Comparison of ENCODE assay signal across 36 cellular contexts in the genomic region with DNA sequence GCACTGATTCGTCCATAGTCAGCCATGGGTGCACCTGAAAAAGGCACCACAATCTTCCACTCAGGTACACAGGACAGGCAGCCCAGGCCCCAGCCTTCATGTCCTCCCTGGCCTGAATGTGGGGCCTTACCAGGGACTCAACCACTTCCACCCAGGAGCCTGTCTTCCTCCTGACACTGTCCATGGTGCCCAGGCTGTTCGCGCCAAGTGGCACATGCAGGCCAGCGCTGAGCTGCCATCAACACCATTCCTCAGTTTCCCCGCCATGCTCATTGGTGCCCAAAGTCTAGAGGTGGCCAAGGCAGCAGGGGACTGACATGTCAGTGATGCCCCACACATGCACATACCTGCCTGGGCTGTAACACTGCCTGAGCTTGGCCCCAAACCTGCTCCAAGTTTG.
"Had no signal": no experiment of that assay in that cellular context is flagged by ENCODE, and none has a peak within 500 bp of the region (broad histone marks: within the 10 kb centered on the region; RNA-seq: fewer than 3 reads in every experiment).

No MANE protein-coding gene starts in this region.

- H3K9me3 ChIP-seq: adrenal gland, ascending aorta had no signal

- H3K4me3 Mint-ChIP-seq: activated B cell treated with CpG ODN at 0.5 μM for 24 hours; activated CD4-positive, alpha-beta memory T cell treated with anti-CD3 and anti-CD28 coated beads for 36 hours; activated CD4-positive, alpha-beta T cell treated with anti-CD3 and anti-CD28 coated beads, Interleukin-2, amount 10 ng/mL, durations not matched to agents 24 days and 14 days; activated CD8-positive, alpha-beta T cell treated with anti-CD3 and anti-CD28 coated beads for 36 hours; activated naive CD4-positive, alpha-beta T cell treated with anti-CD3 and anti-CD28 coated beads for 36 hours; activated naive CD8-positive, alpha-beta T cell treated with anti-CD3 and anti-CD28 coated beads for 36 hours; activated T-cell treated with anti-CD3 and anti-CD28 coated beads, Interleukin-2, amount 50 U/mL, for 4 hours; activated T-cell treated with anti-CD3 and anti-CD28 coated beads, Interleukin-2, amount 50 U/mL, for 72 hours; activated T-helper 1 cell treated with anti-CD3 and anti-CD28 coated beads, Interleukin-12 subunit alpha, Interleukin-12 subunit beta, Interleukin-2, Interleukin-4 antibody, amounts not matched to agents 30 ng/mL and 10 ng/mL and 1 ng/mL, durations not matched to agents 14 hours and 24 hours and 36 hours; activated T-helper 17 cell treated with anti-CD3 and anti-CD28 coated beads, Interleukin-2, amount 50 U/mL, for 72 hours; brain; central memory CD8-positive, alpha-beta T cell; T-helper 1 cell treated with Interleukin-12 subunit alpha and Interleukin-12 subunit beta and Interleukin-4 antibody, amounts not matched to agents 30 μg/mL and 1 μg/mL, for 36 hours; T-helper 2 cell treated with Interferon-gamma antibody and Interleukin-4, amounts not matched to agents 5 μg/mL and 100 μg/mL, for 36 hours had no signal

- H3K9me3 Mint-ChIP-seq: activated B cell treated with CpG ODN at 0.5 μM for 24 hours; activated CD4-positive, alpha-beta T cell treated with anti-CD3 and anti-CD28 coated beads, Interleukin-2, amount 10 ng/mL, durations not matched to agents 24 days and 14 days; activated CD8-positive, alpha-beta T cell treated with anti-CD3 and anti-CD28 coated beads for 36 hours; activated naive CD4-positive, alpha-beta T cell treated with anti-CD3 and anti-CD28 coated beads for 36 hours; activated naive CD4-positive, alpha-beta T cell treated with anti-CD3 and anti-CD28 coated beads, Interleukin-2, amount 50 U/mL, for 72 hours; activated naive CD8-positive, alpha-beta T cell treated with anti-CD3 and anti-CD28 coated beads for 36 hours; activated T-cell treated with anti-CD3 and anti-CD28 coated beads, Interleukin-2, amount 50 U/mL, for 4 hours; activated T-helper 17 cell treated with anti-CD3 and anti-CD28 coated beads, Interleukin-2, amount 50 U/mL, for 72 hours; central memory CD8-positive, alpha-beta T cell had no signal

- H3K4me1 Mint-ChIP-seq: activated B cell treated with CpG ODN at 0.5 μM for 24 hours; activated CD4-positive, alpha-beta T cell treated with anti-CD3 and anti-CD28 coated beads, Interleukin-2, amount 10 ng/mL, durations not matched to agents 24 days and 14 days; activated naive CD8-positive, alpha-beta T cell treated with anti-CD3 and anti-CD28 coated beads for 36 hours; activated T-helper 17 cell treated with anti-CD3 and anti-CD28 coated beads, Interleukin-2, amount 50 U/mL, for 72 hours; brain; central memory CD8-positive, alpha-beta T cell had no signal

- H3K27me3 ChIP-seq: adrenal gland, ascending aorta, cardiac muscle cell had no signal

- H3K4me3 ChIP-seq: adrenal gland, ascending aorta, cardiac muscle cell had no signal

- H3K27me3 Mint-ChIP-seq: activated B cell treated with CpG ODN at 0.5 μM for 24 hours; activated CD4-positive, alpha-beta memory T cell treated with anti-CD3 and anti-CD28 coated beads for 36 hours; activated CD4-positive, alpha-beta T cell treated with anti-CD3 and anti-CD28 coated beads, Interleukin-2, amount 10 ng/mL, durations not matched to agents 24 days and 14 days; activated CD8-positive, alpha-beta T cell treated with anti-CD3 and anti-CD28 coated beads for 36 hours; activated naive CD8-positive, alpha-beta T cell treated with anti-CD3 and anti-CD28 coated beads for 36 hours; activated T-helper 17 cell treated with anti-CD3 and anti-CD28 coated beads, Interleukin-2, amount 50 U/mL, for 72 hours; brain; central memory CD8-positive, alpha-beta T cell had no signal

- H3K36me3 ChIP-seq: adrenal gland, ascending aorta, cardiac muscle cell had no signal

- H3K36me3 Mint-ChIP-seq: activated CD4-positive, alpha-beta memory T cell treated with anti-CD3 and anti-CD28 coated beads for 36 hours; activated naive CD4-positive, alpha-beta T cell treated with anti-CD3 and anti-CD28 coated beads, Interleukin-2, amount 50 U/mL, for 72 hours; activated naive CD8-positive, alpha-beta T cell treated with anti-CD3 and anti-CD28 coated beads for 36 hours; brain had no signal

- H3K27ac ChIP-seq: adrenal gland, ascending aorta, cardiac muscle cell, VCaP had no signal

- ATAC-seq: activated CD8-positive, alpha-beta T cell treated with anti-CD3 and anti-CD28 coated beads for 36 hours; activated naive CD4-positive, alpha-beta T cell treated with anti-CD3 and anti-CD28 coated beads, Interleukin-2, amount 50 U/mL, for 72 hours; activated T-cell treated with anti-CD3 and anti-CD28 coated beads, Interleukin-2, amount 50 U/mL, for 4 hours; activated T-cell treated with anti-CD3 and anti-CD28 coated beads, Interleukin-2, amount 50 U/mL, for 72 hours; activated T-helper 17 cell treated with anti-CD3 and anti-CD28 coated beads, Interleukin-2, amount 50 U/mL, for 72 hours had no signal

- H3K4me1 ChIP-seq: adrenal gland, ascending aorta had no signal

- DNase-seq: activated B cell treated with CpG ODN at 0.5 μM for 24 hours; activated CD4-positive, alpha-beta memory T cell treated with anti-CD3 and anti-CD28 coated beads for 36 hours; activated CD4-positive, alpha-beta T cell treated with anti-CD3 and anti-CD28 coated beads for 4 hours; activated CD4-positive, alpha-beta T cell treated with anti-CD3 and anti-CD28 coated beads, Interleukin-2, amount 10 ng/mL, durations not matched to agents 24 days and 14 days; activated CD4-positive, alpha-beta T cell treated with anti-CD3 and anti-CD28 coated beads, Interleukin-2, amount 50 U/mL, for 1 hour; activated CD4-positive, alpha-beta T cell treated with anti-CD3 and anti-CD28 coated beads, Interleukin-2, amount 50 U/mL, for 4 hours; activated CD4-positive, CD25-positive, alpha-beta regulatory T cell treated with anti-CD3 and anti-CD28 coated beads, Interleukin-2, amount 50 U/mL, for 72 hours; activated CD8-positive, alpha-beta memory T cell treated with anti-CD3 and anti-CD28 coated beads, Interleukin-2, amount 50 U/mL, for 4 hours; activated CD8-positive, alpha-beta T cell treated with anti-CD3 and anti-CD28 coated beads for 36 hours; activated effector memory CD4-positive, alpha-beta T cell treated with anti-CD3 and anti-CD28 coated beads, Interleukin-2, amount 50 U/mL, for 16 hours; activated gamma-delta T cell treated with Interleukin-2 at 50 U/mL for 16 hours; activated naive CD4-positive, alpha-beta T cell; activated naive CD4-positive, alpha-beta T cell treated with anti-CD3 and anti-CD28 coated beads for 36 hours; activated naive CD4-positive, alpha-beta T cell treated with anti-CD3 and anti-CD28 coated beads, Interleukin-2, amount 50 U/mL, for 16 hours; activated naive CD8-positive, alpha-beta T cell treated with anti-CD3 and anti-CD28 coated beads for 36 hours; activated T-cell treated with anti-CD3 and anti-CD28 coated beads for 4 hours; activated T-cell treated with anti-CD3 and anti-CD28 coated beads, Interleukin-2, amount 50 U/mL, for 1 hour; activated T-cell treated with anti-CD3 and anti-CD28 coated beads, Interleukin-2, amount 50 U/mL, for 4 hours; activated T-cell treated with anti-CD3 and anti-CD28 coated beads, Interleukin-2, amount 50 U/mL, for 72 hours; adrenal gland; amniotic stem cell; caudate nucleus; cerebellar nuclear complex; T-helper 1 cell; T-helper 2 cell; T-helper 9 cell had no signal

- H3K27ac Mint-ChIP-seq: activated B cell treated with CpG ODN at 0.5 μM for 24 hours; activated CD4-positive, alpha-beta memory T cell treated with anti-CD3 and anti-CD28 coated beads for 36 hours; activated CD4-positive, alpha-beta T cell treated with anti-CD3 and anti-CD28 coated beads, Interleukin-2, amount 10 ng/mL, durations not matched to agents 24 days and 14 days; activated CD8-positive, alpha-beta T cell treated with anti-CD3 and anti-CD28 coated beads for 36 hours; activated naive CD4-positive, alpha-beta T cell treated with anti-CD3 and anti-CD28 coated beads for 36 hours; activated naive CD4-positive, alpha-beta T cell treated with anti-CD3 and anti-CD28 coated beads, Interleukin-2, amount 50 U/mL, for 72 hours; activated naive CD8-positive, alpha-beta T cell treated with anti-CD3 and anti-CD28 coated beads for 36 hours; activated T-cell treated with anti-CD3 and anti-CD28 coated beads, Interleukin-2, amount 50 U/mL, for 72 hours; activated T-helper 1 cell treated with anti-CD3 and anti-CD28 coated beads, Interleukin-12 subunit alpha, Interleukin-12 subunit beta, Interleukin-2, Interleukin-4 antibody, amounts not matched to agents 30 ng/mL and 10 ng/mL and 1 ng/mL, durations not matched to agents 14 hours and 24 hours and 36 hours; activated T-helper 17 cell treated with anti-CD3 and anti-CD28 coated beads, Interleukin-2, amount 50 U/mL, for 72 hours; brain; T-helper 1 cell treated with Interleukin-12 subunit alpha and Interleukin-12 subunit beta and Interleukin-4 antibody, amounts not matched to agents 30 μg/mL and 1 μg/mL, for 36 hours; T-helper 2 cell treated with Interferon-gamma antibody and Interleukin-4, amounts not matched to agents 5 μg/mL and 100 μg/mL, for 36 hours had no signal
